1 cellular context compared by ENCODE assay signal in genomic region chr4:152104846-152105462, GRCh38.
TF ChIP-seq lines count a peak whose summit lies in the region.

No MANE protein-coding gene starts in this region.

TF ChIP-seq in GM23338, 12 proteins besides CTCF, POLR2A, EP300 and RAD21 (continued from another document):
- TF ChIP-seq ZNF462 (CRISPR knock-in tag; IDR thresholded peaks at IDR 0.05) (no peak), STAT1 (IDR thresholded peaks at IDR 0.05; ENCODE audit: unreplicated experiment) (no peak), ZNF331 (CRISPR knock-in tag; IDR thresholded peaks at IDR 0.05; ENCODE audit: low read depth) (no peak), JUNB (IDR thresholded peaks at IDR 0.05; ENCODE audit: unreplicated experiment) (no peak), NANOG (IDR thresholded peaks at IDR 0.05; ENCODE audit: borderline replicate concordance) (no peak), EZH2 (IDR thresholded peaks at IDR 0.05; ENCODE audit: low read depth, unreplicated experiment) (no peak), ZNF114 (CRISPR knock-in tag; IDR thresholded peaks at IDR 0.05) (no peak), EZH2phosphoT487 (IDR thresholded peaks at IDR 0.05; ENCODE audit: unreplicated experiment) (no peak)
